In the genomic region with DNA sequence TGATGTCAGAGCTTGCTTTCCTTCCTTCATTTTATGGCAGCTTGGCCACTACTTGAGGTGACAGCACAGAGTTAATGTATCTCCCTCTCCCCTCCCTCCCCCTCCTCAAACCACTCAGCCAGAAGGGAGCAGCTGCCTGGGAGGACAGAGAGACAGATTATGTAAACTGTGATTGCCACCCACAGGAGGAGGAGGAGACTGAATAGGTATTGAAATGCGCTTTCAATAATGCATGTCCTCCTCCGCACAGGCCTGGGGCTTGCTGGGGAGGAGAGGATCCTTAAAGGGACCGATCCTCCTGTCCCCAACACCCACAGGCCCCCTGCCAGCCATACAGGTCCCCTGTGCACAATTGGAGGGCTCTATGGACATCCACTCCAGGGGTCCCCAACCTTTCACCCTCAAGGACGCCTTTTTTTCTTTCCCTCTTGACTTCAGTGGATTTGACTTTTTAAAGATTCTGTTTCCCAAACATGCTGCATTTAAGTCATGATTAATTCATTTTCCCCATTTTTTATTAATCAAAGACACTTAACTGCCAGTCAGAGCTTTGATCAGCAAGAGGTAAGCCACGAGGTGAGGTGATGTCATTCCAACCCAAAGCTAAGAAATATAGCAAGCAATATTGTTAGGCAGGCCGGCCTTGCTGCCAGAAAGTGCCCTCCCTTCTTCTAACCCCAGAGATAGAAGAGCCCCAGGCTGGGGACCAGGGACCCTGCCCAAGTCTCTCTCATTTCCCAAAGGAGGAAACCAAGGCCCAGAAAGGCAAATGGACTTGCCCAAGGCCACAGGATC, we compare ENCODE assay signal across 19 cellular contexts. TPM values are rescaled to one million over a fixed set of nuclear protein-coding genes. Genes with fewer than 3 reads are reported as not detected.
DNase-seq lines count a peak whose midpoint lies in the region; ATAC-seq, FAIRE-seq and TF ChIP-seq lines count a peak whose summit lies in the region.
"Had no signal": no experiment of that assay in that cellular context is flagged by ENCODE, and none has a peak within 500 bp of the region (broad histone marks: within the 10 kb centered on the region; RNA-seq: fewer than 3 reads in every experiment).

No MANE protein-coding gene starts in this region.

- no peak for FAIRE-seq in GM12892 (lab: Jason Lieb, UNC)
- FAIRE-seq: frontal cortex had no signal

- no peaks in the 10 kb centered on the region for H3K9me3 ChIP-seq in HUES48 (ENCODE audit: control insufficient read depth, insufficient read depth, low read length)
- no peaks in the 10 kb centered on the region for H3K9me3 ChIP-seq in left lung
- no peaks in the 10 kb centered on the region for H3K9me3 ChIP-seq in breast epithelium
- H3K9me3 ChIP-seq: tibial artery had no signal

- ATAC-seq in left lung: no peak
- ATAC-seq: activated naive CD8-positive, alpha-beta T cell treated with anti-CD3 and anti-CD28 coated beads, Interleukin-2, amount 50 U/mL, for 24 hours had no signal

- peaks cover 54% of the 10 kb centered on the region for H3K4me1 Mint-ChIP-seq in glutamatergic neuron (ENCODE audit: low read depth, unreplicated experiment)
- H3K4me1 Mint-ChIP-seq: mesothelial cell of epicardium had no signal

- DNase-seq in Ammon's horn (ENCODE audit: low spot score) (peak; percentile 71), NCI-H510A (lab: John Stamatoyannopoulos, UW) (peak; percentile 57), glutamatergic neuron (peak; percentile 83), left lung (no peak), GM12892 (ENCODE audit: insufficient read length) (no peak), breast epithelium (ENCODE audit: low spot score in 2 of 2) (no peak), HUDEP-2 (lab: John Stamatoyannopoulos, UW; ENCODE audit: unreplicated experiment in 76 of 76) (no peak)
- DNase-seq: activated CD4-positive, alpha-beta T cell treated with anti-CD3 and anti-CD28 coated beads for 4 hours; activated naive CD8-positive, alpha-beta T cell treated with anti-CD3 and anti-CD28 coated beads, Interleukin-2, amount 50 U/mL, for 24 hours; activated T-cell treated with anti-CD3 and anti-CD28 coated beads, Interleukin-2, amount 50 U/mL, for 1 hour; islet precursor cell; NCI-H226; RPMI8226; T-helper 2 cell; tibial artery had no signal

- intact Hi-C loops in left lung (cut with DNase I): no loop called here
- intact Hi-C loops in breast epithelium (cut with DNase I; ENCODE audit: low total_unique reads): no loop called here

- H3K4me3 ChIP-seq in HUES48 (ENCODE audit: low read depth, low read length) (no peak overlapping the region), left lung (no peak overlapping the region), breast epithelium (no peak overlapping the region)
- H3K4me3 ChIP-seq: tibial artery had no signal

- H3K36me3 ChIP-seq in HUES48 (ENCODE audit: control insufficient read depth, insufficient read depth, low read length): no peaks in the 10 kb centered on the region
- no peaks in the 10 kb centered on the region for H3K36me3 ChIP-seq in left lung
- H3K36me3 ChIP-seq in breast epithelium: no peaks in the 10 kb centered on the region
- H3K36me3 ChIP-seq: tibial artery had no signal

- H3K27me3 Mint-ChIP-seq in glutamatergic neuron (ENCODE audit: unreplicated experiment): peaks cover 9% of the 10 kb centered on the region

- no peak overlapping the region for H3K9ac ChIP-seq in HUES48 (ENCODE audit: low read depth, low read length)

- TF ChIP-seq POLR2A in GM12892 (IDR thresholded peaks at IDR 0.05; ENCODE audit: low read depth, low read length): no peak
- TF ChIP-seq POLR2A in breast epithelium (IDR thresholded peaks at IDR 0.05): no peak

- H3K9me3 Mint-ChIP-seq in glutamatergic neuron (ENCODE audit: unreplicated experiment): peaks cover 9% of the 10 kb centered on the region
- H3K9me3 Mint-ChIP-seq: activated naive CD8-positive, alpha-beta T cell treated with anti-CD3 and anti-CD28 coated beads, Interleukin-2, amount 50 U/mL, for 24 hours; mesothelial cell of epicardium had no signal

- no peak for TF ChIP-seq CTCF in glutamatergic neuron (IDR thresholded peaks at IDR 0.05; ENCODE audit: partially characterized antibody, unreplicated experiment)
- no peak for TF ChIP-seq CTCF in left lung (IDR thresholded peaks at IDR 0.05)
- TF ChIP-seq CTCF in breast epithelium (IDR thresholded peaks at IDR 0.05): no peak

- H3K27me3 ChIP-seq in HUES48 (ENCODE audit: control insufficient read depth, insufficient read depth, low read length): no peaks in the 10 kb centered on the region; the same call in 1 of the 2 replicates
- H3K27me3 ChIP-seq in left lung: peaks cover 0 to 28% of the 10 kb centered on the region in 2 donors
- peaks cover 0 to 5% of the 10 kb centered on the region in 2 donors for H3K27me3 ChIP-seq in breast epithelium

- H3K4me1 ChIP-seq in HUES48 (ENCODE audit: control insufficient read depth, insufficient read depth, low read length): peaks cover 19% of the 10 kb centered on the region
- no peaks in the 10 kb centered on the region for H3K4me1 ChIP-seq in left lung
- H3K4me1 ChIP-seq in breast epithelium: no peaks in the 10 kb centered on the region
- H3K4me1 ChIP-seq: tibial artery had no signal

- peak overlapping the region; percentile 15 for H3K27ac ChIP-seq in HUES48 (ENCODE audit: low read depth, low read length)
- no peak overlapping the region for H3K27ac ChIP-seq in left lung
- H3K27ac ChIP-seq in breast epithelium: no peak overlapping the region
- H3K27ac ChIP-seq: tibial artery had no signal

- peak overlapping the region; percentile 63 for H3K4me3 Mint-ChIP-seq in glutamatergic neuron (ENCODE audit: unreplicated experiment)
- H3K4me3 Mint-ChIP-seq: activated naive CD8-positive, alpha-beta T cell treated with anti-CD3 and anti-CD28 coated beads, Interleukin-2, amount 50 U/mL, for 24 hours; mesothelial cell of epicardium had no signal

- peak overlapping the region; percentile 84 for H3K27ac Mint-ChIP-seq in glutamatergic neuron (ENCODE audit: unreplicated experiment)
- H3K27ac Mint-ChIP-seq: activated naive CD8-positive, alpha-beta T cell treated with anti-CD3 and anti-CD28 coated beads, Interleukin-2, amount 50 U/mL, for 24 hours; mesothelial cell of epicardium; progenitor cell of endocrine pancreas had no signal

- no peaks in the 10 kb centered on the region for H3K36me3 Mint-ChIP-seq in glutamatergic neuron (ENCODE audit: unreplicated experiment)
- H3K36me3 Mint-ChIP-seq: mesothelial cell of epicardium had no signal

RNA-seq across cellular contexts. Expression of gene CPLX2, which starts 47.5 kb away (rescaled TPM):
- total RNA-seq in glutamatergic neuron (ENCODE audit: unreplicated experiment): 162 TPM
- total RNA-seq in left lung: not detected
- polyA plus RNA-seq in GM12892 (2012; ENCODE audit: missing spikeins): not detected
- total RNA-seq in breast epithelium: not detected
- total RNA-seq: mesothelial cell of epicardium had no signal

Comparison
In these comparisons a context has a peak if more than half of its experiments do, and no peak if none do; other contexts are left out.
1. DNase-seq: peak in Ammon's horn (single experiment), NCI-H510A (single experiment) and glutamatergic neuron (single experiment); none in left lung (0 of 2), GM12892 (single experiment), breast epithelium (0 of 2) and HUDEP-2 (0 of 76).
2. RNA of gene CPLX2, which starts 47.5 kb away (total RNA-seq): 162 TPM in glutamatergic neuron (single experiment); not detected in left lung and not detected in breast epithelium; every median in the first group is over 100 times any median in the second.